Comparison of ENCODE assay signal across 8 cellular contexts in the genomic region with DNA sequence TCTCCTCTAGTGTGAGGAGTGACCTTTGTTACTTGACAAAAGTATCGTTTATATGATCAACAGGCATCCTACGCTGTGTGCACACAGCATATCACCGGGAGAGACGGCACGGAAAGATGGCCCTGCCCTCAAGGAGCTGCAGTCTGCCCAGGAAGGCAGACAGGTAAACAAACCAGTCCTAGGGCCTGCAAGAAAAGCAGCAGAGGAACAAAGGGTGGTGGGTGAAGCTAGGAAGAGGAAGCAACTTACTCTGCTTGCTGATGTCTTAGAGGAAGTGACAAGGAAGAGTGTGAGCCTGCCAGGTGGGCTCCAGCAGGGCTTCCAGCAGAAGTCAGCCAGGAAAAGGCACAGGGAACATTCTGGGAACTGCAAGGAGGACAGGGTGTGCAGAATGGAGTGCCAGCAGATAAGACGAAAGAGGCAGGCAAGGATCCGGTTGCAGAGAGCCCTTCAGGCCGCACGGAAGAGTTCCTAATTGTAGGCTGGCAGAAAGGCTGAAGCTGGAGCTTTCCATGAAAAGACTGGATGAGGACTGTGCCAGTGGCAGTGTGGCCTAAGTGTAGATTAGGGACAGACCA.
DNase-seq lines count a peak whose midpoint lies in the region; ATAC-seq and TF ChIP-seq lines count a peak whose summit lies in the region.

No MANE protein-coding gene starts in this region.

- intact Hi-C loops in esophagus squamous epithelium (cut with DNase I), result no loop called here

- TF ChIP-seq CTCF in esophagus squamous epithelium (IDR thresholded peaks at IDR 0.05) (no peak), nephron (IDR thresholded peaks at IDR 0.05; ENCODE audit: unreplicated experiment in 3 of 3) (no peak)

- H3K4me1 Mint-ChIP-seq in nephron, result peaks cover 22% of the 10 kb centered on the region

- H3K4me3 Mint-ChIP-seq in nephron, result peak overlapping the region; percentile 90 to 92 (median 92)

- H3K36me3 ChIP-seq in esophagus squamous epithelium, result peaks cover 0 to 13% (median 0%) of the 10 kb centered on the region in 3 donors

- H3K36me3 Mint-ChIP-seq in nephron (ENCODE audit: low read depth), result peaks cover 5% of the 10 kb centered on the region

- peaks cover 27 to 72% (median 28%) of the 10 kb centered on the region in 3 donors for H3K4me1 ChIP-seq in esophagus squamous epithelium

- H3K27me3 ChIP-seq in esophagus squamous epithelium, result no peaks in the 10 kb centered on the region

- no peaks in the 10 kb centered on the region for H3K9me3 ChIP-seq in esophagus squamous epithelium

- no peak for ATAC-seq in HG03378 (IDR thresholded peaks at IDR 0.05; ENCODE audit: unreplicated experiment)

- H3K4me3 ChIP-seq in esophagus squamous epithelium, result peak overlapping the region; percentile 83 to 96 (median 92)

- H3K27me3 Mint-ChIP-seq in nephron (ENCODE audit: low read depth), result no peaks in the 10 kb centered on the region

- 18 to 34% methylated on average over 9 of the region's 9 CpGs for WGBS in esophagus squamous epithelium, 2 donors

- DNase-seq in DMS 273 (lab: John Stamatoyannopoulos, UW; ENCODE audit: unreplicated experiment) (peak; percentile 41), DMS 273 treated with DMSO at 0.1 percent for 48 hours (lab: John Stamatoyannopoulos, UW) (no peak), NCI-H187 treated with DMSO at 0.1 percent for 48 hours (lab: John Stamatoyannopoulos, UW) (peak; percentile 43), esophagus squamous epithelium (lab: John Stamatoyannopoulos, UW) (no peak), inferior parietal cortex (ENCODE audit: extremely low spot score) (no peak)
- peak; percentile 30 for DNase-seq in activated CD8-positive, alpha-beta memory T cell treated with anti-CD3 and anti-CD28 coated beads, Interleukin-2, amount 50 U/mL, for 4 hours

- H3K9me3 Mint-ChIP-seq in nephron, result no peaks in the 10 kb centered on the region

- peak overlapping the region; percentile 94 to 98 (median 97) for H3K27ac Mint-ChIP-seq in nephron

- H3K27ac ChIP-seq in esophagus squamous epithelium, result peak overlapping the region; percentile 98 to 100 (median 100)

- TF ChIP-seq POLR2A in esophagus squamous epithelium (IDR thresholded peaks at IDR 0.05), result peak in 2 of 4 donors; percentile 52 to 55

Comparison
In these comparisons a context has a peak if more than half of its experiments do, and no peak if none do; other contexts are left out.
1. DNase-seq: peak in DMS 273 (single experiment), NCI-H187 treated with DMSO at 0.1 percent for 48 hours (single experiment) and activated CD8-positive, alpha-beta memory T cell treated with anti-CD3 and anti-CD28 coated beads, Interleukin-2, amount 50 U/mL, for 4 hours (single experiment); none in DMS 273 treated with DMSO at 0.1 percent for 48 hours (single experiment), esophagus squamous epithelium (single experiment) and inferior parietal cortex (single experiment).